21 cellular contexts compared by ENCODE assay signal in the genomic region with DNA sequence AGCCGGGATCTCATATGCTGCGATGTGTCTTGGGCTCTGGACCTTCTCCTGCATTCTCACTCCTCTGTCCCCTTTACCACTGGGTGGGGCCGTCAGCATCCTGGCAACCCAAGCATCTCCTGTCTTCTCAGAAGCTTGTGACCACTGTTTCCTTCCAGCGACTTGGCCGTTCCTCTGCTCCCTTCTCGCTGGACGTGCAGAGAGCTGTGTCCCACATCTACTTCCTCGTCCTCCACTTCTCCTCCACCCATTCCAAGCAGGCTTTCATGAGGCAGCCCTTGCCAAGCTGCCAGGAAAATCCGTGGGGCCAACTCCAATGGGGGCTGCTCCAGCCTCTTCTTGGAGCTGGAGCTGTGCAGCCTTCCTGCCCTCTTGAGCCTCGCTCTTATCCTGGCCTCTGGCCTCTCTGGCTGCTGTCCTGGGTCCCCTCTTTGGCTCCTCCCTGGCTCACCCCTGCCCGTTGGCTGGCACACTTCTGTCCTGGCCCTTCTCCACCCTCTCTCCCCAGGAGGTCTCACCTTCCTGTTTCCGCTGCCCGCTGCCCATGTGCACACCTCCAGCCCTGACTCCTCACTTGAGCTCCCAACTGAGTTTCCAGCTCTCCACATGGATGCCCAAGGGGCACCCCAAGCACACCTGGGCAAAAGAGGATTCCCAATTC. TPM values are rescaled to one million over a fixed set of nuclear protein-coding genes. Genes with fewer than 3 reads are reported as not detected.
A peak's percentile ranks its signal among the peaks of the same experiment; 100 is the strongest.
DNase-seq lines count a peak whose midpoint lies in the region; FAIRE-seq and TF ChIP-seq lines count a peak whose summit lies in the region.
"Had no signal": no experiment of that assay in that cellular context is flagged by ENCODE, and none has a peak within 500 bp of the region (broad histone marks: within the 10 kb centered on the region; RNA-seq: fewer than 3 reads in every experiment).

No MANE protein-coding gene starts in this region.

- H3K9me3 Mint-ChIP-seq in Calu3 (ENCODE audit: low read depth, unreplicated experiment), result no peaks in the 10 kb centered on the region
- no peaks in the 10 kb centered on the region for H3K9me3 Mint-ChIP-seq in neural progenitor cell
- H3K9me3 Mint-ChIP-seq: naive thymus-derived CD8-positive, alpha-beta T cell had no signal

- peaks cover 0 to 22% (median 0%) of the 10 kb centered on the region in 11 experiments; a peak in 4 of 22 replicates for H3K27me3 ChIP-seq in BLaER1 treated with 17β-estradiol and CSF1 and Interleukin-3, amounts not matched to agents 10 nM and 100 nM
- H3K27me3 ChIP-seq in neural progenitor cell, result no peaks in the 10 kb centered on the region
- no peaks in the 10 kb centered on the region for H3K27me3 ChIP-seq in smooth muscle cell (ENCODE audit: low read depth)
- H3K27me3 ChIP-seq: transverse colon had no signal

- DNase-seq in Calu3, result no peak
- DNase-seq in astrocyte of the spinal cord (ENCODE audit: low read depth, low spot score), result peak; percentile 16
- DNase-seq in neural progenitor cell (ENCODE audit: low spot score), result no peak
- DNase-seq in smooth muscle cell (lab: John Stamatoyannopoulos, UW; ENCODE audit: unreplicated experiment), result no peak
- no peak for DNase-seq in GM19239 (ENCODE audit: insufficient read length, low spot score)
- DNase-seq in RPMI8226, result no peak
- DNase-seq: activated CD8-positive, alpha-beta memory T cell treated with anti-CD3 and anti-CD28 coated beads, Interleukin-2, amount 50 U/mL, for 48 hours; activated gamma-delta T cell; COR-L47; DND-41; effector memory CD4-positive, alpha-beta T cell; esophagus squamous epithelium; naive thymus-derived CD8-positive, alpha-beta T cell; NCI-H1105 treated with DMSO at 0.1 percent for 48 hours; NCI-H446 treated with DMSO at 0.1 percent for 48 hours; stimulated activated CD4-positive, alpha-beta T cell treated with anti-CD3 and anti-CD28 coated beads, Interleukin-1b, Interleukin-23, amount 100 ng/mL, for 48 hours; stimulated activated naive CD4-positive, alpha-beta T cell; T-helper 9 cell; transverse colon had no signal

- intact Hi-C loops in Calu3 (cut with micrococcal nuclease; ENCODE audit: unreplicated experiment), result no loop called here

- H3K4me3 Mint-ChIP-seq in Calu3 (ENCODE audit: low read depth, unreplicated experiment) (no peak overlapping the region), neural progenitor cell (peak overlapping the region; percentile 56)
- H3K4me3 Mint-ChIP-seq: naive thymus-derived CD8-positive, alpha-beta T cell had no signal

- H3K27ac Mint-ChIP-seq in Calu3 (ENCODE audit: unreplicated experiment) (peak overlapping the region; percentile 20), neural progenitor cell (peak overlapping the region; percentile 80)

- peak overlapping the region in 1 of 10 experiments; percentile 3; a peak in 3 of 20 replicates for H3K4me3 ChIP-seq in BLaER1 treated with 17β-estradiol and CSF1 and Interleukin-3, amounts not matched to agents 10 nM and 100 nM
- no peak overlapping the region for H3K4me3 ChIP-seq in astrocyte of the spinal cord (ENCODE audit: low read depth, low read length)
- no peak overlapping the region for H3K4me3 ChIP-seq in neural progenitor cell
- H3K4me3 ChIP-seq in smooth muscle cell, result no peak overlapping the region
- H3K4me3 ChIP-seq: esophagus squamous epithelium, transverse colon had no signal

- no peaks in the 10 kb centered on the region for H3K79me2 ChIP-seq in neural progenitor cell (ENCODE audit: low read depth)
- H3K79me2 ChIP-seq in smooth muscle cell (ENCODE audit: low read depth), result no peaks in the 10 kb centered on the region

- H3K9me3 ChIP-seq in BLaER1 treated with 17β-estradiol and CSF1 and Interleukin-3, amounts not matched to agents 10 nM and 100 nM (replicated peaks in 1 of 11), result no peaks in the 10 kb centered on the region
- no peaks in the 10 kb centered on the region for H3K9me3 ChIP-seq in neural progenitor cell (ENCODE audit: low read depth)
- H3K9me3 ChIP-seq in smooth muscle cell (replicated peaks; ENCODE audit: low read depth), result no peaks in the 10 kb centered on the region
- H3K9me3 ChIP-seq: esophagus squamous epithelium, transverse colon had no signal

- BruUV-seq in Calu3 (replicated peaks; lab: Mats Ljungman, UMichigan), result no TSS peak

- in situ Hi-C loops in astrocyte of the spinal cord (cut with HindIII; ENCODE audit: low sequenced_read_pairs), result no loop called here

- H3K27me3 Mint-ChIP-seq in Calu3 (ENCODE audit: unreplicated experiment) (peaks cover 40% of the 10 kb centered on the region), neural progenitor cell (ENCODE audit: insufficient read depth, low read depth) (peaks cover 22% of the 10 kb centered on the region)

- H3F3A ChIP-seq in neural progenitor cell (ENCODE audit: low read depth) (peaks cover 5% of the 10 kb centered on the region), smooth muscle cell (ENCODE audit: low read depth) (no peaks in the 10 kb centered on the region)

- H2AFZ ChIP-seq in neural progenitor cell (replicated peaks) (no peak overlapping the region), smooth muscle cell (ENCODE audit: low read depth) (no peak overlapping the region)

- H3K36me3 Mint-ChIP-seq in Calu3 (ENCODE audit: insufficient read depth, unreplicated experiment), result no peaks in the 10 kb centered on the region
- H3K36me3 Mint-ChIP-seq in neural progenitor cell, result no peaks in the 10 kb centered on the region
- H3K36me3 Mint-ChIP-seq: naive thymus-derived CD8-positive, alpha-beta T cell had no signal

- TF ChIP-seq CTCF in Calu3 (IDR thresholded peaks at IDR 0.05; ENCODE audit: unreplicated experiment) (no peak), astrocyte of the spinal cord (IDR thresholded peaks at IDR 0.05; ENCODE audit: low read depth, low read length) (peak; percentile 20), neural progenitor cell (IDR thresholded peaks at IDR 0.05) (no peak), smooth muscle cell (IDR thresholded peaks at IDR 0.05; ENCODE audit: borderline replicate concordance, insufficient read depth, poor library complexity, severe bottlenecking) (no peak)

- 79% methylated on average over 13 of the region's 13 CpGs for WGBS in smooth muscle cell (ENCODE audit: low lambda C conversion rate)

- peak overlapping the region in 4 of 11 experiments; percentile 7 to 53 (median 14); a peak in 2 of 22 replicates for H3K9ac ChIP-seq in BLaER1 treated with 17β-estradiol and CSF1 and Interleukin-3, amounts not matched to agents 10 nM and 100 nM
- H3K9ac ChIP-seq in neural progenitor cell (no peak overlapping the region), smooth muscle cell (ENCODE audit: low read depth) (no peak overlapping the region)

- H3K4me1 ChIP-seq in BLaER1 treated with 17β-estradiol and CSF1 and Interleukin-3, amounts not matched to agents 10 nM and 100 nM, result peaks cover 31 to 68% (median 58%) of the 10 kb centered on the region in 10 experiments
- H3K4me1 ChIP-seq in neural progenitor cell (peaks cover 31% of the 10 kb centered on the region), smooth muscle cell (ENCODE audit: low read depth) (peaks cover 12% of the 10 kb centered on the region)

- peak overlapping the region; percentile 52 to 91 (median 87) for H3K4me2 ChIP-seq in BLaER1 treated with 17β-estradiol and CSF1 and Interleukin-3, amounts not matched to agents 10 nM and 100 nM
- H3K4me2 ChIP-seq in neural progenitor cell, result peak overlapping the region; percentile 39
- H3K4me2 ChIP-seq in smooth muscle cell, result no peak overlapping the region

- no peak for FAIRE-seq in GM19239 (lab: Jason Lieb, UNC)

- CTCF ChIA-PET in Calu3 (lab: Charles Lee), result no interaction called here

- H4K20me1 ChIP-seq in BLaER1 treated with 17β-estradiol and CSF1 and Interleukin-3, amounts not matched to agents 10 nM and 100 nM, result peaks cover 0 to 4% (median 0%) of the 10 kb centered on the region in 11 experiments; a peak in 3 of 22 replicates
- H4K20me1 ChIP-seq in neural progenitor cell (ENCODE audit: low read depth) (no peaks in the 10 kb centered on the region), smooth muscle cell (ENCODE audit: low read depth) (no peaks in the 10 kb centered on the region)

- peaks cover 21% of the 10 kb centered on the region for H3K4me1 Mint-ChIP-seq in Calu3 (ENCODE audit: low read depth, unreplicated experiment)
- peaks cover 57% of the 10 kb centered on the region for H3K4me1 Mint-ChIP-seq in neural progenitor cell

- H3K36me3 ChIP-seq in BLaER1 treated with 17β-estradiol and CSF1 and Interleukin-3, amounts not matched to agents 10 nM and 100 nM, result no peaks in the 10 kb centered on the region
- H3K36me3 ChIP-seq in neural progenitor cell, result no peaks in the 10 kb centered on the region
- no peaks in the 10 kb centered on the region for H3K36me3 ChIP-seq in smooth muscle cell (ENCODE audit: low read depth)
- H3K36me3 ChIP-seq: esophagus squamous epithelium, transverse colon had no signal

- H3K27ac ChIP-seq in BLaER1 treated with 17β-estradiol and CSF1 and Interleukin-3, amounts not matched to agents 10 nM and 100 nM, result 0 out of 22 replicates have a peak overlapping the region, but pooled peaks of 1 of the 11 experiments have one; percentile 21
- H3K27ac ChIP-seq in neural progenitor cell, result no peak overlapping the region
- no peak overlapping the region for H3K27ac ChIP-seq in smooth muscle cell (ENCODE audit: low read depth)
- H3K27ac ChIP-seq: esophagus squamous epithelium, transverse colon had no signal

RNA-seq across cellular contexts. Expression of a gene that starts 8.8 kb away (rescaled TPM):
- total RNA-seq in Calu3 (2022), result 0.93 and 0.94 TPM in 2 replicates
- 0.13 and 2.6 TPM in 2 replicates for total RNA-seq in neural progenitor cell (ENCODE audit: low replicate concordance)
- 0.76 and 1.5 TPM in 2 replicates for total RNA-seq in smooth muscle cell
- 1.4 and 2.4 TPM in 2 replicates for polyA plus RNA-seq in smooth muscle cell
- total RNA-seq: naive thymus-derived CD8-positive, alpha-beta T cell had no signal
- polyA plus RNA-seq: naive thymus-derived CD8-positive, alpha-beta T cell had no signal

RNA-seq across cellular contexts. Expression of a gene that starts 21.1 kb away (rescaled TPM):
- total RNA-seq in Calu3 (2022) (not detected in 2 replicates), neural progenitor cell (ENCODE audit: low replicate concordance) (0.97 and 2.7 TPM in 2 replicates), smooth muscle cell (0.13 and 0.76 TPM in 2 replicates)
- polyA plus RNA-seq in smooth muscle cell, result 0.30 and 0.86 TPM in 2 replicates
- total RNA-seq: esophagus squamous epithelium; naive thymus-derived CD8-positive, alpha-beta T cell had no signal
- polyA plus RNA-seq: naive thymus-derived CD8-positive, alpha-beta T cell had no signal

RNA-seq across cellular contexts. Expression of a gene that starts 42.8 kb away (rescaled TPM):
- total RNA-seq in Calu3 (2022), result not detected in 2 replicates
- not detected in 2 replicates for total RNA-seq in neural progenitor cell (ENCODE audit: low replicate concordance)
- not detected in 2 replicates for total RNA-seq in smooth muscle cell
- polyA plus RNA-seq in smooth muscle cell, result 0.46 TPM in 1 of 2 replicates, not detected in the other
- total RNA-seq: esophagus squamous epithelium; naive thymus-derived CD8-positive, alpha-beta T cell had no signal
- polyA plus RNA-seq: naive thymus-derived CD8-positive, alpha-beta T cell had no signal

RNA-seq across cellular contexts. Expression of a gene that starts 46.8 kb away (rescaled TPM):
- total RNA-seq in Calu3 (2022) (not detected in 2 replicates), neural progenitor cell (ENCODE audit: low replicate concordance) (not detected in 2 replicates), smooth muscle cell (18.1 and 23.0 TPM in 2 replicates)
- 80.5 and 82.8 TPM in 2 replicates for polyA plus RNA-seq in smooth muscle cell
- total RNA-seq: naive thymus-derived CD8-positive, alpha-beta T cell; progenitor cell of endocrine pancreas had no signal
- polyA plus RNA-seq: naive thymus-derived CD8-positive, alpha-beta T cell had no signal
